In the genomic region with DNA sequence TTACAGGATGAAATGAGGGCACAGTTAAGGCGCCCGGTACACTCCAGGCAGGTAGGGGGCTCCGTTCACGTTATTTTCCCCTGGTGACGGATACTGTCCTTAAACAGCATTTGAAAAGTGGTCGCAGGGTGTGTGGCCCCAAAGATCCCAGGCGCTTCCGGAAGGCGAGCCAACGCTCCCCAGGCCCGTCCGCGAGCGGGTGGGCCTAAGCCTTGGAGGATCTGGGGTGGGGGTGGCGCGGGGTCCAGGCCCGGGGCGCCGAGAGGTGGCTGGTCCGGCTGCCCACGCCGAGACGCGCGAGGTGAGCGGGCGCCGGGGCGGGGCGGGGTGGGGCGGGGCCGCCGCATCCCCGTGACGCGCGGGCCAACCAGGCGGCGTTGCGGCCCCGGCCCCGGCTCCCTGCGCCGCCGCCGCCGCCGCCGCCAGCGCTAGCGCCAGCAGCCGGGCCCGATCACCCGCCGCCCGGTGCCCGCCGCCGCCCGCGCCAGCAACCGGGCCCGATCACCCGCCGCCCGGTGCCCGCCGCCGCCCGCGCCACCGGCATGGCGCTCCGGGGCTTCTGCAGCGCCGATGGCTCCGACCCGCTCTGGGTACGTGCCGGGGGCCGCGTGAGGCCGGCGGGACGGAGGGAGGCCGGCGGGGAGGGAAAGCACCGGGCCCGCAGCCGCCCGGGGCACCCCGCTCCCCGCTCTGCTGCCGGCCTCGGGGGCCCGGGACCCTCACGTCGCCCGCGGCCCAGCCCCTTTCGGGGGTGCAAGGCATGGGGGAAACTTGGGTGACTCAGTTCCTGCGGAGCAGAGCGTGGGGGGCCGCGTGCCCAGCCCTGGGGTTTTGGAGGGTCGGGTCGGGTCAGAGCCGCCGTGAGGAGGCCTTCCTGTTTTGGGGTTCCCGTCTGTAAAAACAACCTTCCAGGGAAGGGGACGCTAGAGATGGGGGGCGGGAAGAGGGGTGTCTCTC, we compare ENCODE assay signal across 8 cellular contexts. TPM values are rescaled to one million over a fixed set of nuclear protein-coding genes. Genes with fewer than 3 reads are reported as not detected.
DNase-seq lines count a peak whose midpoint lies in the region; ATAC-seq and TF ChIP-seq lines count a peak whose summit lies in the region.

Gene ABCC1 (plus strand): TSS at position 407 of the 957 bp plus-strand sequence. CDS start 136 bp downstream, at position 543.

- H3K4me1 Mint-ChIP-seq in activated naive CD8-positive, alpha-beta T cell treated with anti-CD3 and anti-CD28 coated beads for 36 hours = peaks cover 47% of the 10 kb centered on the region

- H3K9me3 ChIP-seq in SK-N-SH (no peaks in the 10 kb centered on the region), left ventricle myocardium inferior (replicated peaks) (no peaks in the 10 kb centered on the region)

- H3K36me3 Mint-ChIP-seq in activated naive CD8-positive, alpha-beta T cell treated with anti-CD3 and anti-CD28 coated beads for 36 hours = peaks cover 30% of the 10 kb centered on the region

- no peaks in the 10 kb centered on the region for H3K27me3 ChIP-seq in SK-N-SH (ENCODE audit: insufficient read depth)
- H3K27me3 ChIP-seq in left ventricle myocardium inferior (ENCODE audit: low read depth) = no peaks in the 10 kb centered on the region

- H3K9ac ChIP-seq in SK-N-SH = peak within 1 kb of the TSS; percentile 91

- H3K9me2 ChIP-seq in SK-N-SH = no peaks in the 10 kb centered on the region

- H3K27ac ChIP-seq in SK-N-SH (ENCODE audit: low read depth in 2 of 2, low read length in 1 of 2) (peak within 1 kb of the TSS; percentile 47 to 52), left ventricle myocardium inferior (replicated peaks) (peak within 1 kb of the TSS; percentile 85)

- ATAC-seq in HG03159 (IDR thresholded peaks at IDR 0.05; ENCODE audit: unreplicated experiment) = peak; percentile 47

- peaks cover 48% of the 10 kb centered on the region for H3K79me2 ChIP-seq in SK-N-SH (ENCODE audit: insufficient read depth)

- H3F3A ChIP-seq in SK-N-SH (replicated peaks; ENCODE audit: insufficient read depth) = peaks cover 17% of the 10 kb centered on the region

- no peak for TF ChIP-seq RAD21 in SK-N-SH (IDR thresholded peaks at IDR 0.05; ENCODE audit: low read length)

- H3K36me3 ChIP-seq in SK-N-SH (replicated peaks in 1 of 2; ENCODE audit: control insufficient read depth in 1 of 2, insufficient read depth in 2 of 2, low read length in 1 of 2) = no peaks in the 10 kb centered on the region
- no peaks in the 10 kb centered on the region for H3K36me3 ChIP-seq in left ventricle myocardium inferior

- POLR2A ChIA-PET in SK-N-SH (lab: Yijun Ruan, JAX) = no interaction called here

- peaks cover 11 to 24% of the 10 kb centered on the region in 2 experiments; a peak in 3 of 4 replicates for H3K4me1 ChIP-seq in SK-N-SH (ENCODE audit: control insufficient read depth in 1 of 2, insufficient read depth in 2 of 2, low read depth in 1 of 2, low read length in 1 of 2)
- peaks cover 44% of the 10 kb centered on the region for H3K4me1 ChIP-seq in left ventricle myocardium inferior

- H3K4me3 ChIP-seq in SK-N-SH (ENCODE audit: low read depth in 2 of 2, low read length in 1 of 2) (peak within 1 kb of the TSS; percentile 74 to 81), left ventricle myocardium inferior (peak within 1 kb of the TSS; percentile 86)

- TF ChIP-seq CTCF in SK-N-SH (IDR thresholded peaks at IDR 0.05) (0 out of 2 replicates have a peak, but pooled peaks have one; percentile 8), left ventricle myocardium inferior (IDR thresholded peaks at IDR 0.05; ENCODE audit: borderline replicate concordance) (no peak)

- H3K4me2 ChIP-seq in SK-N-SH = peak within 1 kb of the TSS; percentile 82

- CTCF ChIA-PET in SK-N-SH (lab: Yijun Ruan, JAX) = interaction anchor here (0.9 to 1.3 kb wide), 3 partner anchors 9 to 73 kb away, joined by 3 to 5 read pairs (median 5); no protein-coding TSS in a partner anchor

- peak within 1 kb of the TSS; percentile 99 for H3K4me3 Mint-ChIP-seq in activated naive CD8-positive, alpha-beta T cell treated with anti-CD3 and anti-CD28 coated beads for 36 hours

- WGBS in SK-N-SH (ENCODE audit: low lambda C conversion rate) = under 1% methylated on average over 16 of the region's 112 CpGs

- peaks cover 33% of the 10 kb centered on the region for H4K20me1 ChIP-seq in SK-N-SH (ENCODE audit: insufficient read depth)

- intact Hi-C loops in left ventricle myocardium inferior (cut with micrococcal nuclease) = no loop called here

- peak; percentile 17 to 68 for DNase-seq in NCI-H526 (lab: John Stamatoyannopoulos, UW)
- no peak for DNase-seq in NCI-H526 treated with DMSO at 0.1 percent for 48 hours (lab: John Stamatoyannopoulos, UW)
- peak; percentile 95 for DNase-seq in SK-N-SH
- peak; percentile 78 for DNase-seq in activated naive CD8-positive, alpha-beta T cell treated with anti-CD3 and anti-CD28 coated beads for 36 hours
- peak; percentile 55 for DNase-seq in left ventricle myocardium inferior
- peak; percentile 49 for DNase-seq in retina
- DNase-seq in NCI-H2029 treated with DMSO at 0.1 percent for 48 hours (lab: John Stamatoyannopoulos, UW) = no peak

- no peaks in the 10 kb centered on the region for H3K27me3 Mint-ChIP-seq in activated naive CD8-positive, alpha-beta T cell treated with anti-CD3 and anti-CD28 coated beads for 36 hours

- peak within 1 kb of the TSS; percentile 82 for H2AFZ ChIP-seq in SK-N-SH (ENCODE audit: low read depth)

- H3K9me3 Mint-ChIP-seq in activated naive CD8-positive, alpha-beta T cell treated with anti-CD3 and anti-CD28 coated beads for 36 hours = no peaks in the 10 kb centered on the region

- TF ChIP-seq EP300 in SK-N-SH (IDR thresholded peaks at IDR 0.05; ENCODE audit: borderline replicate concordance in 1 of 2, low read depth in 1 of 2, low read length in 1 of 2) = no peak

- H3K27ac Mint-ChIP-seq in activated naive CD8-positive, alpha-beta T cell treated with anti-CD3 and anti-CD28 coated beads for 36 hours = peak within 1 kb of the TSS; percentile 100

TF ChIP-seq in SK-N-SH, 30 proteins besides CTCF, POLR2A, EP300 and RAD21:
- no peak for TF ChIP-seq TCF12 (IDR thresholded peaks at IDR 0.05)
- TF ChIP-seq CHD2 (IDR thresholded peaks at IDR 0.05; ENCODE audit: low read length, partially characterized antibody) = no peak
- TF ChIP-seq RXRA (IDR thresholded peaks at IDR 0.05; ENCODE audit: borderline replicate concordance, low read depth) = no peak
- no peak for TF ChIP-seq NRF1 (IDR thresholded peaks at IDR 0.05; ENCODE audit: low read depth, low read length)
- TF ChIP-seq NFIC (IDR thresholded peaks at IDR 0.05; ENCODE audit: borderline replicate concordance) = no peak
- no peak for TF ChIP-seq GABPA (IDR thresholded peaks at IDR 0.05; ENCODE audit: low read depth)
- no peak for TF ChIP-seq FOXJ3 (CRISPR knock-in tag; IDR thresholded peaks at IDR 0.05)
- no peak for TF ChIP-seq EZH2phosphoT487 (IDR thresholded peaks at IDR 0.05; ENCODE audit: borderline replicate concordance, low read depth)
- TF ChIP-seq RFX5 (IDR thresholded peaks at IDR 0.05; ENCODE audit: low read length) = no peak
- TF ChIP-seq, protein P1, sequence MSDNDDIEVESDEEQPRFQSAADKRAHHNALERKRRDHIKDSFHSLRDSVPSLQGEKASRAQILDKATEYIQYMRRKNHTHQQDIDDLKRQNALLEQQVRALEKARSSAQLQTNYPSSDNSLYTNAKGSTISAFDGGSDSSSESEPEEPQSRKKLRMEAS (IDR thresholded peaks at IDR 0.05; ENCODE audit: low read depth) = no peak
- TF ChIP-seq FOSL2 (IDR thresholded peaks at IDR 0.05; ENCODE audit: borderline replicate concordance, low read depth) = no peak
- TF ChIP-seq, protein P2, sequence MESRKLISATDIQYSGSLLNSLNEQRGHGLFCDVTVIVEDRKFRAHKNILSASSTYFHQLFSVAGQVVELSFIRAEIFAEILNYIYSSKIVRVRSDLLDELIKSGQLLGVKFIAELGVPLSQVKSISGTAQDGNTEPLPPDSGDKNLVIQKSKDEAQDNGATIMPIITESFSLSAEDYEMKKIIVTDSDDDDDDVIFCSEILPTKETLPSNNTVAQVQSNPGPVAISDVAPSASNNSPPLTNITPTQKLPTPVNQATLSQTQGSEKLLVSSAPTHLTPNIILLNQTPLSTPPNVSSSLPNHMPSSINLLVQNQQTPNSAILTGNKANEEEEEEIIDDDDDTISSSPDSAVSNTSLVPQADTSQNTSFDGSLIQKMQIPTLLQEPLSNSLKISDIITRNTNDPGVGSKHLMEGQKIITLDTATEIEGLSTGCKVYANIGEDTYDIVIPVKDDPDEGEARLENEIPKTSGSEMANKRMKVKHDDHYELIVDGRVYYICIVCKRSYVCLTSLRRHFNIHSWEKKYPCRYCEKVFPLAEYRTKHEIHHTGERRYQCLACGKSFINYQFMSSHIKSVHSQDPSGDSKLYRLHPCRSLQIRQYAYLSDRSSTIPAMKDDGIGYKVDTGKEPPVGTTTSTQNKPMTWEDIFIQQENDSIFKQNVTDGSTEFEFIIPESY (IDR thresholded peaks at IDR 0.05; ENCODE audit: borderline replicate concordance, low read depth) = no peak

RNA-seq across cellular contexts. Expression of gene ABCC1, which starts in this region (rescaled TPM):
- 17.7 and 23.7 TPM in 2 replicates for polyA plus RNA-seq in SK-N-SH (2012; rRNA removed)
- polyA plus RNA-seq in SK-N-SH (2012; cell fraction: cytosol; rRNA removed) = 13.4 and 19.1 TPM in 2 replicates
- 49.9 and 61.1 TPM in 2 replicates for polyA plus RNA-seq in SK-N-SH (2012; cell fraction: nucleus; rRNA removed)
- total RNA-seq in activated naive CD8-positive, alpha-beta T cell treated with anti-CD3 and anti-CD28 coated beads for 36 hours = 10 to 100 TPM; 57.0 to 61.9 TPM
- 17.0 TPM for total RNA-seq in left ventricle myocardium inferior

Comparison
In these comparisons a context has a peak if more than half of its experiments do, and no peak if none do; other contexts are left out.
1. DNase-seq: peak in NCI-H526 (2 of 2), SK-N-SH (single experiment), activated naive CD8-positive, alpha-beta T cell treated with anti-CD3 and anti-CD28 coated beads for 36 hours (single experiment), left ventricle myocardium inferior (single experiment) and retina (single experiment); none in NCI-H526 treated with DMSO at 0.1 percent for 48 hours (single experiment) and NCI-H2029 treated with DMSO at 0.1 percent for 48 hours (single experiment).